In genomic region chr2:144359684-144360083, GRCh38 we compare ENCODE assay signal across 23 cellular contexts.
A peak's percentile ranks its signal among the peaks of the same experiment; 100 is the strongest.
DNase-seq lines count a peak whose midpoint lies in the region; FAIRE-seq and TF ChIP-seq lines count a peak whose summit lies in the region.
"Had no signal": no experiment of that assay in that cellular context is flagged by ENCODE, and none has a peak within 500 bp of the region (broad histone marks: within the 10 kb centered on the region; RNA-seq: fewer than 3 reads in every experiment).

No MANE protein-coding gene starts in this region.

- H4K20me1 ChIP-seq in OCI-LY7 (ENCODE audit: insufficient read depth, low read length) (no peaks in the 10 kb centered on the region), endothelial cell of umbilical vein (replicated peaks; ENCODE audit: control insufficient read depth, extremely low read depth, insufficient read depth, low read length) (no peaks in the 10 kb centered on the region), smooth muscle cell (ENCODE audit: low read depth) (no peaks in the 10 kb centered on the region)
- H4K20me1 ChIP-seq: BLaER1 treated with 17β-estradiol and CSF1 and Interleukin-3, amounts not matched to agents 10 nM and 100 nM had no signal

- no peaks in the 10 kb centered on the region for H3K9me1 ChIP-seq in endothelial cell of umbilical vein (replicated peaks; ENCODE audit: control insufficient read depth, extremely low read depth, insufficient read depth, low read length)

- H3K9me3 ChIP-seq in OCI-LY7 (ENCODE audit: low read length) = no peaks in the 10 kb centered on the region
- no peaks in the 10 kb centered on the region for H3K9me3 ChIP-seq in endothelial cell of umbilical vein (replicated peaks; ENCODE audit: control insufficient read depth, insufficient read depth, low read length)
- H3K9me3 ChIP-seq in smooth muscle cell (replicated peaks; ENCODE audit: low read depth) = no peaks in the 10 kb centered on the region
- H3K9me3 ChIP-seq in prostate gland = no peaks in the 10 kb centered on the region
- H3K9me3 ChIP-seq: Caco-2, neutrophil, upper lobe of left lung had no signal

- TF ChIP-seq POLR2A in endothelial cell of umbilical vein (IDR thresholded peaks at IDR 0.05; ENCODE audit: low read depth, low read length) = no peak
- no peak for TF ChIP-seq POLR2A in prostate gland (IDR thresholded peaks at IDR 0.05)

- no peak for FAIRE-seq in endothelial cell of umbilical vein (lab: Jason Lieb, UNC)
- FAIRE-seq: H1 had no signal

- peaks cover 3% of the 10 kb centered on the region for H3F3A ChIP-seq in smooth muscle cell (ENCODE audit: low read depth)

- 96% methylated on average over 1 of the region's 1 CpG for WGBS in smooth muscle cell (ENCODE audit: low lambda C conversion rate)
- 90% methylated on average over 1 of the region's 1 CpG for WGBS in prostate gland

- H3K4me3 Mint-ChIP-seq in activated T-cell treated with anti-CD3 and anti-CD28 coated beads, Interleukin-2, amount 50 U/mL, for 24 hours = no peak overlapping the region
- H3K4me3 Mint-ChIP-seq: activated naive CD4-positive, alpha-beta T cell treated with anti-CD3 and anti-CD28 coated beads, Interleukin-2, amount 50 U/mL, for 24 hours; immature natural killer cell; WTC11 had no signal

- peak overlapping the region; percentile 65; the same call in 1 of the 2 replicates for H2AFZ ChIP-seq in OCI-LY7 (ENCODE audit: low read length)
- H2AFZ ChIP-seq in endothelial cell of umbilical vein (ENCODE audit: low read depth, low read length) = peak overlapping the region; percentile 78
- H2AFZ ChIP-seq in smooth muscle cell (ENCODE audit: low read depth) = peak overlapping the region; percentile 12

- H3K79me2 ChIP-seq in OCI-LY7 (ENCODE audit: insufficient read depth, low read depth, low read length) (no peaks in the 10 kb centered on the region), endothelial cell of umbilical vein (ENCODE audit: control insufficient read depth, insufficient read depth, low read length) (no peaks in the 10 kb centered on the region), smooth muscle cell (ENCODE audit: low read depth) (no peaks in the 10 kb centered on the region)

- H3K4me1 ChIP-seq in OCI-LY7 (ENCODE audit: insufficient read depth, low read length, poor library complexity, severe bottlenecking) (peaks cover 4% of the 10 kb centered on the region), endothelial cell of umbilical vein (ENCODE audit: control insufficient read depth, extremely low read depth, insufficient read depth, low read length) (peaks cover 15% of the 10 kb centered on the region), smooth muscle cell (ENCODE audit: low read depth) (peaks cover 10% of the 10 kb centered on the region), prostate gland (replicated peaks) (no peaks in the 10 kb centered on the region)
- H3K4me1 ChIP-seq: Caco-2 had no signal

- POLR2A ChIA-PET in OCI-LY7 (lab: Charles Lee) = no interaction called here
- POLR2A ChIA-PET in endothelial cell of umbilical vein (lab: Charles Lee) = no interaction called here

- H3K9ac ChIP-seq in endothelial cell of umbilical vein (replicated peaks; ENCODE audit: extremely low read depth, insufficient read depth, low read length) (no peak overlapping the region), smooth muscle cell (ENCODE audit: low read depth) (peak overlapping the region; percentile 91)

- CTCF ChIA-PET in OCI-LY7 (lab: Charles Lee; ENCODE audit: unreplicated experiment) = no interaction called here
- CTCF ChIA-PET in endothelial cell of umbilical vein (lab: Charles Lee) = no interaction called here

- H3K27ac ChIP-seq in OCI-LY7 (ENCODE audit: low read depth, low read length, poor library complexity, severe bottlenecking) (no peak overlapping the region), endothelial cell of umbilical vein (ENCODE audit: insufficient read depth, low read depth, low read length) (no peak overlapping the region), smooth muscle cell (ENCODE audit: low read depth) (peak overlapping the region; percentile 100), prostate gland (no peak overlapping the region)
- H3K27ac ChIP-seq: epithelial cell of prostate, neutrophil, upper lobe of left lung had no signal

- no peak overlapping the region for H3K4me3 ChIP-seq in OCI-LY7 (ENCODE audit: low read depth, low read length, poor library complexity, severe bottlenecking)
- no peak overlapping the region for H3K4me3 ChIP-seq in endothelial cell of umbilical vein (replicated peaks in 1 of 3; ENCODE audit: insufficient read depth in 1 of 3, low read depth in 1 of 3, low read length in 3 of 3)
- H3K4me3 ChIP-seq in smooth muscle cell = no peak overlapping the region
- H3K4me3 ChIP-seq in prostate gland = no peak overlapping the region
- H3K4me3 ChIP-seq: BLaER1 treated with 17β-estradiol and CSF1 and Interleukin-3, amounts not matched to agents 10 nM and 100 nM; upper lobe of left lung had no signal

- no peaks in the 10 kb centered on the region for H3K36me3 Mint-ChIP-seq in activated T-cell treated with anti-CD3 and anti-CD28 coated beads, Interleukin-2, amount 50 U/mL, for 24 hours (ENCODE audit: low read depth)
- H3K36me3 Mint-ChIP-seq: activated naive CD4-positive, alpha-beta T cell treated with anti-CD3 and anti-CD28 coated beads, Interleukin-2, amount 50 U/mL, for 24 hours; immature natural killer cell; WTC11 had no signal

- DNase-seq in activated T-cell treated with anti-CD3 and anti-CD28 coated beads, Interleukin-2, amount 50 U/mL, for 24 hours = no peak
- DNase-seq in activated T-cell treated with anti-CD3 and anti-CD28 coated beads for 4 hours (no peak), OCI-LY7 (ENCODE audit: low spot score) (no peak), endothelial cell of umbilical vein (ENCODE audit: low read depth, low spot score) (no peak), smooth muscle cell (lab: John Stamatoyannopoulos, UW; ENCODE audit: unreplicated experiment) (no peak), GF-D8 (lab: John Stamatoyannopoulos, UW) (no peak), GM13977 (ENCODE audit: low spot score) (no peak), prostate gland (ENCODE audit: low spot score) (no peak)
- DNase-seq: Caco-2, cerebellar nuclear complex, immature natural killer cell, NCI-H510A treated with DMSO at 0.1 percent for 48 hours, retina, RPMI8226, T-helper 9 cell, upper lobe of left lung had no signal

- peak overlapping the region; percentile 90 for H3K27ac Mint-ChIP-seq in activated T-cell treated with anti-CD3 and anti-CD28 coated beads, Interleukin-2, amount 50 U/mL, for 24 hours
- H3K27ac Mint-ChIP-seq: immature natural killer cell, WTC11 had no signal

- intact Hi-C loops in OCI-LY7 (cut with micrococcal nuclease; ENCODE audit: unreplicated experiment) = no loop called here
- intact Hi-C loops in endothelial cell of umbilical vein (cut with micrococcal nuclease) = loop anchor here (2.0 to 10.0 kb wide), 2 partner anchors 93 to 1235 kb away; no protein-coding TSS in a partner anchor
- intact Hi-C loops in prostate gland (cut with DNase I) = no loop called here

- dilution Hi-C loops in endothelial cell of umbilical vein (cut with MboI; ENCODE audit: extremely low pct_ligation_motif_present, low sequenced_read_pairs) = loop anchor here (25.0 kb wide), 1 partner anchor 153 kb away; the partner anchor contains the start of gene ZEB2

- H3K27me3 ChIP-seq in endothelial cell of umbilical vein (ENCODE audit: control insufficient read depth in 2 of 2, insufficient read depth in 2 of 2, low read length in 2 of 2) (no peaks in the 10 kb centered on the region), smooth muscle cell (ENCODE audit: low read depth) (no peaks in the 10 kb centered on the region), prostate gland (replicated peaks; ENCODE audit: insufficient read depth) (no peaks in the 10 kb centered on the region)
- H3K27me3 ChIP-seq: BLaER1 treated with 17β-estradiol and CSF1 and Interleukin-3, amounts not matched to agents 10 nM and 100 nM; foreskin keratinocyte; neutrophil; upper lobe of left lung had no signal

- H3K4me1 Mint-ChIP-seq in activated T-cell treated with anti-CD3 and anti-CD28 coated beads, Interleukin-2, amount 50 U/mL, for 24 hours (ENCODE audit: low read depth) = peaks cover 43% of the 10 kb centered on the region
- H3K4me1 Mint-ChIP-seq: immature natural killer cell had no signal

- no peaks in the 10 kb centered on the region for H3K27me3 Mint-ChIP-seq in activated T-cell treated with anti-CD3 and anti-CD28 coated beads, Interleukin-2, amount 50 U/mL, for 24 hours
- H3K27me3 Mint-ChIP-seq: activated naive CD4-positive, alpha-beta T cell treated with anti-CD3 and anti-CD28 coated beads, Interleukin-2, amount 50 U/mL, for 24 hours had no signal

- no peaks in the 10 kb centered on the region for H3K9me3 Mint-ChIP-seq in activated T-cell treated with anti-CD3 and anti-CD28 coated beads, Interleukin-2, amount 50 U/mL, for 24 hours
- H3K9me3 Mint-ChIP-seq: activated naive CD4-positive, alpha-beta T cell treated with anti-CD3 and anti-CD28 coated beads, Interleukin-2, amount 50 U/mL, for 24 hours; immature natural killer cell; WTC11 had no signal

- H3K9me2 ChIP-seq in OCI-LY7 (ENCODE audit: insufficient read depth, low read length) = no peaks in the 10 kb centered on the region

- H3K36me3 ChIP-seq in OCI-LY7 (ENCODE audit: insufficient read depth, low read length) (no peaks in the 10 kb centered on the region), endothelial cell of umbilical vein (ENCODE audit: control insufficient read depth in 2 of 2, extremely low read depth in 1 of 2, insufficient read depth in 2 of 2, low read length in 2 of 2) (no peaks in the 10 kb centered on the region), smooth muscle cell (ENCODE audit: low read depth) (no peaks in the 10 kb centered on the region), prostate gland (no peaks in the 10 kb centered on the region)
- H3K36me3 ChIP-seq: BLaER1 treated with 17β-estradiol and CSF1 and Interleukin-3, amounts not matched to agents 10 nM and 100 nM; neutrophil; upper lobe of left lung had no signal

- TF ChIP-seq CTCF in OCI-LY7 (conservative IDR thresholded peaks at IDR 0.05; ENCODE audit: low read length) (no peak), endothelial cell of umbilical vein (IDR thresholded peaks at IDR 0.05; ENCODE audit: extremely low read depth in 1 of 2, insufficient read depth in 1 of 2, low read depth in 1 of 2, low read length in 2 of 2) (no peak), smooth muscle cell (IDR thresholded peaks at IDR 0.05; ENCODE audit: borderline replicate concordance, insufficient read depth, poor library complexity, severe bottlenecking) (no peak), GM13977 (IDR thresholded peaks at IDR 0.05; ENCODE audit: extremely low read depth, insufficient read depth, missing control alignments) (no peak), prostate gland (IDR thresholded peaks at IDR 0.05) (no peak)

- BruUV-seq in OCI-LY7 (replicated peaks; lab: Mats Ljungman, UMichigan) (no TSS peak), endothelial cell of umbilical vein (replicated peaks; lab: Mats Ljungman, UMichigan) (no TSS peak)

- no peak overlapping the region for H3K4me2 ChIP-seq in OCI-LY7 (ENCODE audit: low read length)
- no peak overlapping the region for H3K4me2 ChIP-seq in endothelial cell of umbilical vein (ENCODE audit: insufficient read depth, low read length)
- H3K4me2 ChIP-seq in smooth muscle cell = peak overlapping the region; percentile 47

- in situ Hi-C loops in GM13977 (cut with MboI; ENCODE audit: low pct_unique_long_range_greater_than_20kb, low sequenced_read_pairs, unreplicated experiment) = no loop called here

TF ChIP-seq in endothelial cell of umbilical vein, 7 proteins besides CTCF, POLR2A, EP300 and RAD21 (continues in another document):
- no peak for TF ChIP-seq EZH2 (IDR thresholded peaks at IDR 0.05; ENCODE audit: borderline replicate concordance, low read depth, low read length, severe bottlenecking)

Comparison
In these comparisons a context has a peak if more than half of its experiments do, and no peak if none do; other contexts are left out.
1. H2AFZ ChIP-seq: peak in every context shown above with its lines; median percentile 78 in endothelial cell of umbilical vein; 65 in OCI-LY7; 12 in smooth muscle cell.